8 cellular contexts compared by ENCODE assay signal in genomic region chr20:1423625-1424106, GRCh38. TPM values are rescaled to one million over a fixed set of nuclear protein-coding genes. Genes with fewer than 3 reads are reported as not detected.
A peak's percentile ranks its signal among the peaks of the same experiment; 100 is the strongest.
DNase-seq lines count a peak whose midpoint lies in the region; ATAC-seq and TF ChIP-seq lines count a peak whose summit lies in the region.

No MANE protein-coding gene starts in this region.

- peaks cover 17% of the 10 kb centered on the region for H3K9me3 Mint-ChIP-seq in activated naive CD4-positive, alpha-beta T cell treated with anti-CD3 and anti-CD28 coated beads for 36 hours
- H3K9me3 Mint-ChIP-seq in endothelial cell (ENCODE audit: unreplicated experiment): peaks cover 4% of the 10 kb centered on the region

- H3K27ac Mint-ChIP-seq in activated naive CD4-positive, alpha-beta T cell treated with anti-CD3 and anti-CD28 coated beads for 36 hours: no peak overlapping the region
- H3K27ac Mint-ChIP-seq in endothelial cell (ENCODE audit: unreplicated experiment): no peak overlapping the region

- H3K36me3 Mint-ChIP-seq in activated naive CD4-positive, alpha-beta T cell treated with anti-CD3 and anti-CD28 coated beads for 36 hours (ENCODE audit: low read depth): peaks cover 3% of the 10 kb centered on the region
- peaks cover 9% of the 10 kb centered on the region for H3K36me3 Mint-ChIP-seq in endothelial cell (ENCODE audit: low read depth, unreplicated experiment)

- no peak for TF ChIP-seq CTCF in endothelial cell (IDR thresholded peaks at IDR 0.05; ENCODE audit: unreplicated experiment)

- H3K4me1 Mint-ChIP-seq in activated naive CD4-positive, alpha-beta T cell treated with anti-CD3 and anti-CD28 coated beads for 36 hours (ENCODE audit: low read depth): peaks cover 17% of the 10 kb centered on the region
- H3K4me1 Mint-ChIP-seq in endothelial cell (ENCODE audit: unreplicated experiment): peaks cover 34% of the 10 kb centered on the region

- no peak overlapping the region for H3K4me3 Mint-ChIP-seq in activated naive CD4-positive, alpha-beta T cell treated with anti-CD3 and anti-CD28 coated beads for 36 hours
- no peak overlapping the region for H3K4me3 Mint-ChIP-seq in endothelial cell (ENCODE audit: unreplicated experiment)

- H3K27me3 Mint-ChIP-seq in activated naive CD4-positive, alpha-beta T cell treated with anti-CD3 and anti-CD28 coated beads for 36 hours (ENCODE audit: low read depth): no peaks in the 10 kb centered on the region
- peaks cover 4% of the 10 kb centered on the region for H3K27me3 Mint-ChIP-seq in endothelial cell (ENCODE audit: unreplicated experiment)

- ATAC-seq in GM18873 (IDR thresholded peaks at IDR 0.05; ENCODE audit: low FRiP score, unreplicated experiment): no peak

- CTCF ChIA-PET in activated naive CD4-positive, alpha-beta T cell treated with anti-CD3 and anti-CD28 coated beads for 36 hours (lab: Charles Lee): interaction anchor here (0.8 to 1.3 kb wide), 2 partner anchors 12 to 111 kb away, joined by 4 to 5 read pairs; no protein-coding TSS in a partner anchor

- DNase-seq in activated naive CD4-positive, alpha-beta T cell treated with anti-CD3 and anti-CD28 coated beads for 36 hours: peak; percentile 33
- no peak for DNase-seq in activated naive CD4-positive, alpha-beta T cell treated with Interleukin-2 at 50 U/mL for 16 hours
- DNase-seq in NCI-H524 (lab: John Stamatoyannopoulos, UW) (peak; percentile 84 to 93), endothelial cell (ENCODE audit: low spot score) (peak; percentile 36), pons (ENCODE audit: low spot score) (peak; percentile 21), kidney glomerular epithelial cell (lab: John Stamatoyannopoulos, UW) (no peak), middle frontal gyrus (ENCODE audit: extremely low spot score, low spot score) (no peak)

- intact Hi-C loops in activated naive CD4-positive, alpha-beta T cell treated with anti-CD3 and anti-CD28 coated beads for 36 hours (cut with micrococcal nuclease): no loop called here

RNA-seq across cellular contexts. Expression of gene FKBP1A, which starts 30.8 kb away (rescaled TPM):
- total RNA-seq in activated naive CD4-positive, alpha-beta T cell treated with anti-CD3 and anti-CD28 coated beads for 36 hours: 100 to 1,000 TPM; 232 to 237 TPM
- 952 TPM for total RNA-seq in endothelial cell (ENCODE audit: unreplicated experiment)

RNA-seq across cellular contexts. Expression of gene NSFL1C, which starts 43.0 kb away (rescaled TPM):
- total RNA-seq in activated naive CD4-positive, alpha-beta T cell treated with anti-CD3 and anti-CD28 coated beads for 36 hours: 10 to 100 TPM; 80.4 to 84.1 TPM
- total RNA-seq in endothelial cell (ENCODE audit: unreplicated experiment): 104 TPM

Comparison
In these comparisons a context has a peak if more than half of its experiments do, and no peak if none do; other contexts are left out.
1. DNase-seq: peak in activated naive CD4-positive, alpha-beta T cell treated with anti-CD3 and anti-CD28 coated beads for 36 hours (single experiment), NCI-H524 (2 of 2), endothelial cell (single experiment) and pons (single experiment); none in activated naive CD4-positive, alpha-beta T cell treated with Interleukin-2 at 50 U/mL for 16 hours (single experiment), kidney glomerular epithelial cell (single experiment) and middle frontal gyrus (single experiment).